Comparison of ENCODE assay signal across 36 cellular contexts in genomic region chr6:168314029-168314420, GRCh38. TPM values are rescaled to one million over a fixed set of nuclear protein-coding genes. Genes with fewer than 3 reads are reported as not detected.
DNase-seq lines count a peak whose midpoint lies in the region; ATAC-seq, FAIRE-seq and TF ChIP-seq lines count a peak whose summit lies in the region.
"Had no signal": no experiment of that assay in that cellular context is flagged by ENCODE, and none has a peak within 500 bp of the region (broad histone marks: within the 10 kb centered on the region; RNA-seq: fewer than 3 reads in every experiment).

No MANE protein-coding gene starts in this region.

- no peaks in the 10 kb centered on the region for H3K27me3 ChIP-seq in H9 (ENCODE audit: insufficient read depth, low read length)
- peaks cover 0 to 12% (median 9%) of the 10 kb centered on the region in 4 experiments; a peak in 4 of 7 replicates for H3K27me3 ChIP-seq in H1 (replicated peaks in 1 of 4; ENCODE audit: control insufficient read depth in 3 of 4, extremely low read depth in 1 of 4, insufficient read depth in 3 of 4, low read length in 3 of 4)
- peaks cover 3% of the 10 kb centered on the region; the same call in 1 of the 2 replicates for H3K27me3 ChIP-seq in SJCRH30
- H3K27me3 ChIP-seq: testis, vagina had no signal

- peaks cover 26% of the 10 kb centered on the region for H3K27me3 Mint-ChIP-seq in H9 (ENCODE audit: low read depth)
- H3K27me3 Mint-ChIP-seq in mesothelial cell of epicardium (ENCODE audit: low read depth) = peaks cover 3% of the 10 kb centered on the region
- no peaks in the 10 kb centered on the region for H3K27me3 Mint-ChIP-seq in progenitor cell of endocrine pancreas

- H3K23ac ChIP-seq in H9 (ENCODE audit: insufficient read length, low read depth, low read length) (no peak overlapping the region), H1 (ENCODE audit: insufficient read length) (no peak overlapping the region)

- no peak for DNase-seq in H9
- peak in 1 of 2 experiments; percentile 47 for DNase-seq in H1 (ENCODE audit: low read depth in 1 of 2, low spot score in 2 of 2)
- DNase-seq in mesothelial cell of epicardium (ENCODE audit: low spot score in 2 of 2, unreplicated experiment in 2 of 2) = no peak
- DNase-seq in progenitor cell of endocrine pancreas (ENCODE audit: low spot score, unreplicated experiment) = no peak
- DNase-seq in NCI-H1105 (lab: John Stamatoyannopoulos, UW) = no peak
- DNase-seq in SJCRH30 = no peak
- no peak for DNase-seq in T1000 (lab: John Stamatoyannopoulos, UW)
- DNase-seq: activated CD4-positive, alpha-beta memory T cell treated with anti-CD3 and anti-CD28 coated beads, Interleukin-2, amount 10 ng/mL, durations not matched to agents 7 days and 5 days; activated CD8-positive, alpha-beta memory T cell treated with anti-CD3 and anti-CD28 coated beads, Interleukin-2, amount 50 U/mL, for 4 hours; activated naive CD4-positive, alpha-beta T cell treated with anti-CD3 and anti-CD28 coated beads, Interleukin-2, amount 50 U/mL, for 16 hours; amniotic stem cell; brain microvascular endothelial cell; CD8-positive, alpha-beta memory T cell; dorsolateral prefrontal cortex; HCEC 1CT; hypothalamus; IMR-90; NCI-H146; NCI-H345; NCI-H748 treated with DMSO at 0.1 percent for 48 hours; Right ventricle myocardium superior; small intestine; stimulated activated naive CD8-positive, alpha-beta T cell treated with anti-CD3 and anti-CD28 coated beads, Interleukin-15, Interleukin-2, amounts not matched to agents 100 U/mL and 50 U/mL, for 24 hours; T-helper 17 cell; testis had no signal

- H4K5ac ChIP-seq in H9 (ENCODE audit: insufficient read length, low read depth, low read length) (peak overlapping the region; percentile 27), H1 (ENCODE audit: insufficient read length, low read depth, low read length) (peak overlapping the region; percentile 18)

- TF ChIP-seq POLR2A in H1 (IDR thresholded peaks at IDR 0.05; ENCODE audit: control extremely low read depth in 1 of 2, low read depth in 2 of 2, low read length in 2 of 2) = no peak

- no peaks in the 10 kb centered on the region for H3K79me1 ChIP-seq in H9 (ENCODE audit: insufficient read depth, low read depth, low read length, poor library complexity, severe bottlenecking)
- H3K79me1 ChIP-seq in H1 (ENCODE audit: low read depth, low read length) = no peaks in the 10 kb centered on the region

- POLR2A ChIA-PET in H1 (lab: Charles Lee; ENCODE audit: partially characterized antibody) = interaction anchor here (1.5 kb wide), 1 partner anchor 12 kb away, joined by 8 read pairs; no protein-coding TSS in a partner anchor

- no peaks in the 10 kb centered on the region for H3K9me3 ChIP-seq in H9 (ENCODE audit: control insufficient read depth, low read depth, low read length)
- no peaks in the 10 kb centered on the region for H3K9me3 ChIP-seq in H1 (ENCODE audit: insufficient read depth in 2 of 2, low read depth in 1 of 2, low read length in 1 of 2)
- H3K9me3 ChIP-seq in SJCRH30 (replicated peaks) = no peaks in the 10 kb centered on the region
- H3K9me3 ChIP-seq: testis, vagina had no signal

- H3K4ac ChIP-seq in H9 (ENCODE audit: low read depth, low read length) (no peak overlapping the region), H1 (replicated peaks; ENCODE audit: insufficient read length, low read depth, low read length) (no peak overlapping the region)

- H4K20me1 ChIP-seq in H9 (ENCODE audit: control insufficient read depth, insufficient read depth, insufficient read length) (no peaks in the 10 kb centered on the region), H1 (replicated peaks in 1 of 2; ENCODE audit: control insufficient read depth in 1 of 2, insufficient read depth in 2 of 2, low read length in 2 of 2) (peaks cover 0 to 3% of the 10 kb centered on the region in 2 experiments)

- FAIRE-seq in H1 (lab: Jason Lieb, UNC) = no peak
- FAIRE-seq: endothelial cell of umbilical vein, GM12891, small intestine had no signal

- no peak overlapping the region for H2AK5ac ChIP-seq in H9 (ENCODE audit: insufficient read length, low read length)
- no peak overlapping the region for H2AK5ac ChIP-seq in H1 (ENCODE audit: low read depth, low read length)

- H2BK120ac ChIP-seq in H9 (ENCODE audit: low read depth, low read length, poor library complexity, severe bottlenecking) (no peak overlapping the region), H1 (replicated peaks; ENCODE audit: low read depth, low read length) (peak overlapping the region; percentile 60)

- no peak overlapping the region for H2AFZ ChIP-seq in H9 (ENCODE audit: low read length)
- no peak overlapping the region; the same call in 1 of the 2 replicates for H2AFZ ChIP-seq in H1 (ENCODE audit: low read length)

- no peak overlapping the region for H2BK12ac ChIP-seq in H9 (ENCODE audit: insufficient read length, low read depth, low read length)
- H2BK12ac ChIP-seq in H1 (ENCODE audit: low read depth, low read length) = peak overlapping the region; percentile 60; the same call in 1 of the 2 replicates

- H2BK5ac ChIP-seq in H9 (ENCODE audit: insufficient read length, low read length) = no peak overlapping the region
- H2BK5ac ChIP-seq in H1 (ENCODE audit: low read depth, low read length) = peak overlapping the region; percentile 58; the same call in 1 of the 2 replicates

- H3K79me2 ChIP-seq in H9 (ENCODE audit: insufficient read depth, low read length) (no peaks in the 10 kb centered on the region), H1 (ENCODE audit: control insufficient read depth in 1 of 2, insufficient read depth in 2 of 2, low read length in 2 of 2) (no peaks in the 10 kb centered on the region)

- CTCF ChIA-PET in H1 (lab: Charles Lee; ENCODE audit: partially characterized antibody) = interaction anchor here (1.0 to 1.5 kb wide), 3 partner anchors 19 to 81 kb away, joined by 4 to 7 read pairs (median 4); no protein-coding TSS in a partner anchor

- H3K4me2 ChIP-seq in H9 (ENCODE audit: insufficient read depth, insufficient read length, low read length) (no peak overlapping the region), H1 (ENCODE audit: insufficient read depth in 1 of 2, low read depth in 2 of 2, low read length in 2 of 2) (peak overlapping the region in 1 of 2 experiments; percentile 56; a peak in 2 of 4 replicates)

- H3K4me1 ChIP-seq in H9 (ENCODE audit: insufficient read depth, low read length) = peaks cover 9% of the 10 kb centered on the region
- peaks cover 12 to 24% (median 16%) of the 10 kb centered on the region in 4 experiments for H3K4me1 ChIP-seq in H1 (replicated peaks in 1 of 4; ENCODE audit: control insufficient read depth in 3 of 4, insufficient read depth in 4 of 4, low read length in 3 of 4)
- H3K4me1 ChIP-seq in SJCRH30 = no peaks in the 10 kb centered on the region
- H3K4me1 ChIP-seq: testis had no signal

- H3K23me2 ChIP-seq in H9 (ENCODE audit: insufficient read length, low read depth, low read length, poor library complexity, severe bottlenecking) (peaks cover 4% of the 10 kb centered on the region), H1 (ENCODE audit: low read depth, low read length) (peaks cover 7% of the 10 kb centered on the region; the same call in 1 of the 2 replicates)

- no peak overlapping the region for H2BK20ac ChIP-seq in H9 (ENCODE audit: low read depth, low read length, poor library complexity, severe bottlenecking)
- peak overlapping the region; percentile 68; the same call in 1 of the 2 replicates for H2BK20ac ChIP-seq in H1 (ENCODE audit: low read length)

- H4K8ac ChIP-seq in H9 (replicated peaks; ENCODE audit: insufficient read length, low read depth, low read length) (no peak overlapping the region), H1 (ENCODE audit: extremely low read depth, insufficient read depth, low read length) (no peak overlapping the region)

- H2BK15ac ChIP-seq in H9 (ENCODE audit: low read depth, low read length) (no peak overlapping the region), H1 (ENCODE audit: low read length) (peak overlapping the region; percentile 97)

- H3T11ph ChIP-seq in H9 (ENCODE audit: low read length) = no peak overlapping the region

- TF ChIP-seq EP300 in H1 (IDR thresholded peaks at IDR 0.05; ENCODE audit: borderline replicate concordance in 1 of 2, low read depth in 2 of 2, low read length in 2 of 2) = no peak

- no peak for TF ChIP-seq RAD21 in H1 (IDR thresholded peaks at IDR 0.05 in 1 of 2, conservative IDR thresholded peaks at IDR 0.05 in 1 of 2; ENCODE audit: low read depth in 2 of 2, low read length in 2 of 2)

- H3K56ac ChIP-seq in H9 (ENCODE audit: insufficient read length, low read depth, low read length) (no peak overlapping the region), H1 (replicated peaks; ENCODE audit: insufficient read length, low read depth, low read length) (no peak overlapping the region)

- H3K27ac Mint-ChIP-seq in H9 (peak overlapping the region; percentile 93 to 98 (median 97)), mesothelial cell of epicardium (peak overlapping the region; percentile 84), progenitor cell of endocrine pancreas (peak overlapping the region; percentile 93)
- H3K27ac Mint-ChIP-seq: activated CD4-positive, alpha-beta memory T cell treated with anti-CD3 and anti-CD28 coated beads, Interleukin-2, amount 10 ng/mL, durations not matched to agents 7 days and 5 days; activated T-helper 2 cell treated with anti-CD3 and anti-CD28 coated beads, Interferon-gamma antibody, Interleukin-2, Interleukin-4, amounts not matched to agents 10 μg/mL and 5 μg/mL and 100 μg/mL, durations not matched to agents 14 hours and 24 hours and 36 hours; CD8-positive, alpha-beta memory T cell; memory B cell; T-helper 17 cell had no signal

- H3K27ac ChIP-seq in H9 (ENCODE audit: insufficient read length, low read depth, low read length) = peak overlapping the region; percentile 2
- H3K27ac ChIP-seq in H1 (ENCODE audit: low read depth, low read length) = 0 out of 2 replicates have a peak overlapping the region, but pooled peaks have one; percentile 35
- H3K27ac ChIP-seq in SJCRH30 = no peak overlapping the region
- H3K27ac ChIP-seq: brain microvascular endothelial cell, testis, vagina had no signal

- H3K4me3 Mint-ChIP-seq in H9 (peak overlapping the region; percentile 0 to 30; a peak in 4 of 5 replicates), mesothelial cell of epicardium (peak overlapping the region; percentile 16), progenitor cell of endocrine pancreas (ENCODE audit: low read depth) (peak overlapping the region; percentile 49)
- H3K4me3 Mint-ChIP-seq: activated CD4-positive, alpha-beta memory T cell treated with anti-CD3 and anti-CD28 coated beads, Interleukin-2, amount 10 ng/mL, durations not matched to agents 7 days and 5 days; CD8-positive, alpha-beta memory T cell; memory B cell; T-helper 17 cell had no signal

- peak overlapping the region; percentile 67 for H3K18ac ChIP-seq in H9 (ENCODE audit: insufficient read length, low read depth, low read length)
- H3K18ac ChIP-seq in H1 (ENCODE audit: extremely low read depth, low read length) = peak overlapping the region; percentile 94

- H3K36me3 ChIP-seq in H1 (ENCODE audit: control insufficient read depth in 2 of 4, insufficient read depth in 4 of 4, low read length in 3 of 4) = peaks cover 0 to under 1% (median 0%) of the 10 kb centered on the region in 4 experiments; a peak in 1 of 8 replicates
- H3K36me3 ChIP-seq in SJCRH30 = no peaks in the 10 kb centered on the region
- H3K36me3 ChIP-seq: brain microvascular endothelial cell, vagina had no signal

- H3K4me3 ChIP-seq in H1 (ENCODE audit: extremely low read depth in 1 of 4, insufficient read depth in 2 of 4, low read depth in 3 of 4, low read length in 4 of 4) (no peak overlapping the region), SJCRH30 (no peak overlapping the region)
- H3K4me3 ChIP-seq: dorsolateral prefrontal cortex, testis, vagina had no signal

- H3K4me1 Mint-ChIP-seq in H9 (peaks cover 38 to 52% of the 10 kb centered on the region in 2 experiments), mesothelial cell of epicardium (peaks cover 59% of the 10 kb centered on the region), progenitor cell of endocrine pancreas (ENCODE audit: low read depth) (peaks cover 52% of the 10 kb centered on the region)
- H3K4me1 Mint-ChIP-seq: activated CD4-positive, alpha-beta memory T cell treated with anti-CD3 and anti-CD28 coated beads, Interleukin-2, amount 10 ng/mL, durations not matched to agents 7 days and 5 days; CD8-positive, alpha-beta memory T cell; T-helper 17 cell had no signal

- no peak for TF ChIP-seq CTCF in H9 (conservative IDR thresholded peaks at IDR 0.05)
- no peak for TF ChIP-seq CTCF in H1 (IDR thresholded peaks at IDR 0.05; ENCODE audit: control extremely low read depth in 1 of 3, insufficient read depth in 1 of 3, low read depth in 1 of 3, low read length in 3 of 3)
- TF ChIP-seq CTCF in mesothelial cell of epicardium (IDR thresholded peaks at IDR 0.05; ENCODE audit: unreplicated experiment) = no peak
- TF ChIP-seq CTCF in progenitor cell of endocrine pancreas (IDR thresholded peaks at IDR 0.05; ENCODE audit: unreplicated experiment) = no peak

- H3K14ac ChIP-seq in H9 (ENCODE audit: insufficient read depth, low read length) = peak overlapping the region; percentile 38
- H3K14ac ChIP-seq in H1 (ENCODE audit: insufficient read length) = no peak overlapping the region

- H4K91ac ChIP-seq in H9 (ENCODE audit: insufficient read length, low read depth, low read length) = no peak overlapping the region
- H4K91ac ChIP-seq in H1 (replicated peaks; ENCODE audit: insufficient read length, low read length) = peak overlapping the region; percentile 67

- H3K9ac ChIP-seq in H9 (ENCODE audit: extremely low read depth, insufficient read length, low read length) (no peak overlapping the region), H1 (replicated peaks in 1 of 4; ENCODE audit: extremely low read depth in 1 of 4, low read depth in 3 of 4, low read length in 3 of 4) (peak overlapping the region in 2 of 4 experiments; percentile 20 to 34; a peak in 3 of 7 replicates)

- H3K9me3 Mint-ChIP-seq in H9 (no peaks in the 10 kb centered on the region; a peak in 1 of 5 replicates), mesothelial cell of epicardium (no peaks in the 10 kb centered on the region), progenitor cell of endocrine pancreas (ENCODE audit: low read depth) (no peaks in the 10 kb centered on the region)
- H3K9me3 Mint-ChIP-seq: activated CD4-positive, alpha-beta memory T cell treated with anti-CD3 and anti-CD28 coated beads, Interleukin-2, amount 10 ng/mL, durations not matched to agents 7 days and 5 days; activated T-helper 2 cell treated with anti-CD3 and anti-CD28 coated beads, Interferon-gamma antibody, Interleukin-2, Interleukin-4, amounts not matched to agents 10 μg/mL and 5 μg/mL and 100 μg/mL, durations not matched to agents 14 hours and 24 hours and 36 hours; CD8-positive, alpha-beta memory T cell had no signal

- H3K36me3 Mint-ChIP-seq in H9 (ENCODE audit: insufficient read depth in 1 of 3, low read depth in 3 of 3) (peaks cover 0 to 2% (median 2%) of the 10 kb centered on the region in 3 experiments; a peak in 6 of 7 replicates), mesothelial cell of epicardium (peaks cover 2% of the 10 kb centered on the region), progenitor cell of endocrine pancreas (ENCODE audit: insufficient read depth) (peaks cover 6% of the 10 kb centered on the region)
- H3K36me3 Mint-ChIP-seq: CD8-positive, alpha-beta memory T cell; memory B cell had no signal

- WGBS in H9 (ENCODE audit: extremely low coverage, insufficient read length, low lambda C conversion rate) = no CpG with 5 or more reads among the region's 11 CpGs
- 82% methylated on average over 11 of the region's 11 CpGs; no CpG with 5 or more reads in 1 of the 2 experiments for WGBS in H1 (ENCODE audit: extremely low coverage in 1 of 2, insufficient coverage in 1 of 2, insufficient read length in 1 of 2, insufficient replicate concordance in 2 of 2, low coverage in 1 of 2, low lambda C conversion rate in 2 of 2, missing lambda C conversion rate in 1 of 2), 2 experiments

- ATAC-seq in GM21526 (IDR thresholded peaks at IDR 0.05; ENCODE audit: low FRiP score, unreplicated experiment) = no peak
- ATAC-seq: Panc1; stimulated activated naive CD8-positive, alpha-beta T cell treated with anti-CD3 and anti-CD28 coated beads, Interleukin-15, Interleukin-2, amounts not matched to agents 100 U/mL and 50 U/mL, for 24 hours; T-helper 17 cell had no signal

RNA-seq across cellular contexts. Expression of gene DACT2, which starts 5.6 kb away (rescaled TPM):
- total RNA-seq in H9 (2021) = 1.6 and 1.8 TPM in 2 replicates
- 3.1 and 3.9 TPM in 2 replicates for total RNA-seq in H1 (2021; fragmentation: NEBNext Ultra II Directional; extraction: Animal tissue kit (Norgen Biotek cat#: 25700))
- 2.9 and 4.8 TPM in 2 replicates for polyA plus RNA-seq in H1 (2011; rRNA removed)
- polyA plus RNA-seq in H1 (2011; cell fraction: cytosol; rRNA removed) = 3.4 TPM
- polyA plus RNA-seq in H1 (2011; cell fraction: nucleus; rRNA removed) = 5.3 TPM
- 2.8 to 3.8 TPM (median 3.2 TPM) in 4 replicates for polyA plus RNA-seq in H1 (2012, experiment 1 of 2)
- 3.5 TPM for polyA plus RNA-seq in H1 (2012, experiment 2 of 2)
- polyA plus RNA-seq in H1 (2013, experiment 1 of 2) = 1.6 TPM
- polyA plus RNA-seq in H1 (2013, experiment 2 of 2) = 1.6 TPM
- 1.1 and 1.6 TPM in 2 replicates for polyA minus RNA-seq in H1 (2011; rRNA and poly(A)+ RNA removed)
- 4.1 TPM for polyA minus RNA-seq in H1 (2011; cell fraction: cytosol; rRNA and poly(A)+ RNA removed)
- polyA minus RNA-seq in H1 (2011; cell fraction: nucleus; rRNA and poly(A)+ RNA removed) = 2.1 TPM
- total RNA-seq in mesothelial cell of epicardium = 7.3 to 8.0 TPM (median 7.4 TPM) in 3 replicates
- 30.5 and 33.2 TPM in 2 replicates for total RNA-seq in progenitor cell of endocrine pancreas
- total RNA-seq in SJCRH30 (2014; rRNA removed; shearing (Covaris generic)) = not detected in 2 replicates
- total RNA-seq: CD8-positive, alpha-beta memory T cell; endothelial cell of umbilical vein; IMR-90; LHCN-M2; myocyte; T-helper 17 cell had no signal
- polyA plus RNA-seq: AG04450; BJ; CD8-positive, alpha-beta memory T cell; endothelial cell of umbilical vein; IMR-90 had no signal
